1 cellular context compared by ENCODE assay signal in the genomic region with DNA sequence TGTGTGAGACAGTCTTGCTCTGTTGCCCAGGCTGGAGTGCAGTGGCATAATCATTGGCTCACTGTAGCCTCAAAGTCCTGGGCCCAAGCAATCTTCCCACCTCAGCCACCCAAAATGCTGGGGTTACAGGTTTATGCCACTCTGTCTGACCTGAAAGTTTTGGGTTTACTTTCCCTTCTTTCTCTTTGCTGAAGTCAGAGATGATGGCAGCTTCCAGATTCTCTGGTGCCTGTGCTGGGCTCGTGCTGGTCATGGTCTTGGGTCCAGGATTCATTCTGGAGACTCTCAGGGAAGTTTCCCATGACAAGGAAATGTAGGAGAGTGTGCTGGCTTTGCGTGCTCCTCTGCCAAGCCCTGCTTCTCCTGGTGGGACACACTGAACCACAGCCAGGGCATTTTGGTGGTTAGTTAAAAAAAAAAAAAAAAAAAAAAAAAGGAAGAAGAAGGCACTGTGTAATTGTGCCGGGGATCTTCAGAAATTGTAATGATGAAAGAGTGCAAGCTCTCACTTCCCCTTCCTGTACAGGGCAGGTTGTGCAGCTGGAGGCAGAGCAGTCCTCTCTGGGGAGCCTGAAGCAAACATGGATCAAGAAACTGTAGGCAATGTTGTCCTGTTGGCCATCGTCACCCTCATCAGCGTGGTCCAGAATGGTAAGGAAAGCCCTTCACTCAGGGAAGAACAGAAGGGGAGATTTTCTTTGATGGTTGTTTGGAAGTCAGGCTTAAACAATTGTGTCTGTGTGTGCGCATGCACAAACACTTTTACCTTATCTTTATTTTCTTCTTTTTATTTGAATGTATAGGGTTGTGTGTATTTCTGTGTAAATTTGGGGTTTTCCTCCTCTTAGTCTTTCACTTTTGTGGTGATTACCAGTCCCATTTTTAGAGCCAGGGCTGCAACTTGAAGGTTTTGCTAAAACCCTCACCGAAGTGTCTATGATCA.
TF ChIP-seq lines count a peak whose summit lies in the region.

Gene ALOX5AP (plus strand): TSS at position 519 of the 943 bp plus-strand sequence. CDS start 63 bp downstream, at position 582.

TF ChIP-seq in GM23338, 12 proteins besides CTCF, POLR2A, EP300 and RAD21:
- no peak for TF ChIP-seq ZNF462 (CRISPR knock-in tag; IDR thresholded peaks at IDR 0.05)
- no peak for TF ChIP-seq ZNF331 (CRISPR knock-in tag; IDR thresholded peaks at IDR 0.05; ENCODE audit: low read depth)
- no peak for TF ChIP-seq EZH2 (IDR thresholded peaks at IDR 0.05; ENCODE audit: low read depth, unreplicated experiment)
- no peak for TF ChIP-seq STAT1 (IDR thresholded peaks at IDR 0.05; ENCODE audit: unreplicated experiment)
- TF ChIP-seq JUNB (IDR thresholded peaks at IDR 0.05; ENCODE audit: unreplicated experiment), result no peak
- no peak for TF ChIP-seq CREB1 (CRISPR knock-in tag; IDR thresholded peaks at IDR 0.05; ENCODE audit: low read depth)
- no peak for TF ChIP-seq ZNF114 (CRISPR knock-in tag; IDR thresholded peaks at IDR 0.05)
- TF ChIP-seq EZH2phosphoT487 (IDR thresholded peaks at IDR 0.05; ENCODE audit: unreplicated experiment), result no peak
- TF ChIP-seq NANOG (IDR thresholded peaks at IDR 0.05; ENCODE audit: borderline replicate concordance), result no peak
- TF ChIP-seq POLR2AphosphoS5 (IDR thresholded peaks at IDR 0.05; ENCODE audit: low read depth), result no peak
- no peak for TF ChIP-seq REST (IDR thresholded peaks at IDR 0.05; ENCODE audit: unreplicated experiment)
- TF ChIP-seq ETS1 (IDR thresholded peaks at IDR 0.05), result no peak
